In genomic region chr16:84499638-84500037, GRCh38 we compare ENCODE assay signal across 19 cellular contexts. TPM values are rescaled to one million over a fixed set of nuclear protein-coding genes. Genes with fewer than 3 reads are reported as not detected.
DNase-seq lines count a peak whose midpoint lies in the region; ATAC-seq and TF ChIP-seq lines count a peak whose summit lies in the region.
"Had no signal": no experiment of that assay in that cellular context is flagged by ENCODE, and none has a peak within 500 bp of the region (broad histone marks: within the 10 kb centered on the region; RNA-seq: fewer than 3 reads in every experiment).

No MANE protein-coding gene starts in this region.

- peak overlapping the region; percentile 98; the same call in 1 of the 2 replicates for H3K27ac ChIP-seq in RWPE1
- H3K27ac ChIP-seq: SK-N-MC had no signal

- no peak for TF ChIP-seq CTCF in RWPE1 (conservative IDR thresholded peaks at IDR 0.05; ENCODE audit: low read depth)

- H3K9me3 Mint-ChIP-seq in activated naive CD4-positive, alpha-beta T cell treated with anti-CD3 and anti-CD28 coated beads, Interleukin-2, amount 10 ng/mL, durations not matched to agents 7 days and 5 days, result peaks cover 2% of the 10 kb centered on the region
- H3K9me3 Mint-ChIP-seq: CD4-positive, alpha-beta T cell had no signal

- CTCF ChIA-PET in activated naive CD4-positive, alpha-beta T cell treated with anti-CD3 and anti-CD28 coated beads, Interleukin-2, amount 10 ng/mL, durations not matched to agents 7 days and 5 days (lab: Charles Lee), result interaction anchor here (0.6 kb wide), 1 partner anchor 586 kb away, joined by 3 read pairs; no protein-coding TSS in a partner anchor
- CTCF ChIA-PET in RWPE1 (lab: Yijun Ruan, JAX), result no interaction called here

- peaks cover 41% of the 10 kb centered on the region for H3K36me3 Mint-ChIP-seq in activated naive CD4-positive, alpha-beta T cell treated with anti-CD3 and anti-CD28 coated beads, Interleukin-2, amount 10 ng/mL, durations not matched to agents 7 days and 5 days

- peak; percentile 18 for DNase-seq in activated naive CD4-positive, alpha-beta T cell treated with anti-CD3 and anti-CD28 coated beads, Interleukin-2, amount 10 ng/mL, durations not matched to agents 7 days and 5 days
- no peak for DNase-seq in activated naive CD4-positive, alpha-beta T cell (lab: John Stamatoyannopoulos, UW)
- DNase-seq in RWPE1 (ENCODE audit: low spot score) (no peak), mesenteric fat pad (ENCODE audit: low spot score) (peak; percentile 39), D341Med (ENCODE audit: low spot score) (no peak)
- DNase-seq: CD4-positive, alpha-beta T cell; DMS153; GOT3; Karpas-422; NCI-H1417; NCI-H1694 treated with DMSO at 0.1 percent for 48 hours; NCI-H446; NCI-H526; OCI-M1; SHP77 treated with DMSO at 0.1 percent for 48 hours; SW 1271 had no signal

- no peak overlapping the region for H3K27ac Mint-ChIP-seq in activated naive CD4-positive, alpha-beta T cell treated with anti-CD3 and anti-CD28 coated beads, Interleukin-2, amount 10 ng/mL, durations not matched to agents 7 days and 5 days
- H3K27ac Mint-ChIP-seq: CD4-positive, alpha-beta T cell had no signal

- POLR2A ChIA-PET in RWPE1 (lab: Yijun Ruan, JAX; ENCODE audit: low non-redundant PET), result no interaction called here

- H3K4me1 Mint-ChIP-seq in activated naive CD4-positive, alpha-beta T cell treated with anti-CD3 and anti-CD28 coated beads, Interleukin-2, amount 10 ng/mL, durations not matched to agents 7 days and 5 days, result peaks cover 17% of the 10 kb centered on the region

- H3K27me3 Mint-ChIP-seq in activated naive CD4-positive, alpha-beta T cell treated with anti-CD3 and anti-CD28 coated beads, Interleukin-2, amount 10 ng/mL, durations not matched to agents 7 days and 5 days, result no peaks in the 10 kb centered on the region
- H3K27me3 Mint-ChIP-seq: CD4-positive, alpha-beta T cell had no signal

- ATAC-seq in HG03095 (IDR thresholded peaks at IDR 0.05; ENCODE audit: unreplicated experiment) (no peak), GM21825 (IDR thresholded peaks at IDR 0.05; ENCODE audit: unreplicated experiment) (no peak)

- H3K4me3 Mint-ChIP-seq in activated naive CD4-positive, alpha-beta T cell treated with anti-CD3 and anti-CD28 coated beads, Interleukin-2, amount 10 ng/mL, durations not matched to agents 7 days and 5 days, result no peak overlapping the region
- H3K4me3 Mint-ChIP-seq: CD4-positive, alpha-beta T cell had no signal

RNA-seq across cellular contexts. Expression of gene MEAK7, which starts 4.8 kb away (rescaled TPM):
- total RNA-seq in mesenteric fat pad, result 11.5 TPM

Comparison
In these comparisons a context has a peak if more than half of its experiments do, and no peak if none do; other contexts are left out.
1. DNase-seq: peak in activated naive CD4-positive, alpha-beta T cell treated with anti-CD3 and anti-CD28 coated beads, Interleukin-2, amount 10 ng/mL, durations not matched to agents 7 days and 5 days (single experiment) and mesenteric fat pad (single experiment); none in activated naive CD4-positive, alpha-beta T cell (0 of 4), RWPE1 (single experiment) and D341Med (single experiment).